ENCODE assay signal across 16 cellular contexts in genomic region chr2:212078103-212078502, GRCh38.
DNase-seq lines count a peak whose midpoint lies in the region; ATAC-seq and TF ChIP-seq lines count a peak whose summit lies in the region.
"Had no signal": no experiment of that assay in that cellular context is flagged by ENCODE, and none has a peak within 500 bp of the region (broad histone marks: within the 10 kb centered on the region; RNA-seq: fewer than 3 reads in every experiment).

No MANE protein-coding gene starts in this region.

- no peaks in the 10 kb centered on the region for H3K36me3 Mint-ChIP-seq in CD4-positive, alpha-beta memory T cell

- no peaks in the 10 kb centered on the region for H4K20me1 ChIP-seq in OCI-LY3 (ENCODE audit: insufficient read depth, low read length)
- H4K20me1 ChIP-seq: BLaER1 treated with 17β-estradiol and CSF1 and Interleukin-3, amounts not matched to agents 10 nM and 100 nM had no signal

- ATAC-seq in GM19397 (IDR thresholded peaks at IDR 0.05; ENCODE audit: unreplicated experiment) (peak; percentile 61), HG03060 (IDR thresholded peaks at IDR 0.05; ENCODE audit: low read depth, unreplicated experiment) (peak; percentile 52)
- ATAC-seq: left cardiac atrium; stimulated activated naive CD8-positive, alpha-beta T cell treated with anti-CD3 and anti-CD28 coated beads, Interleukin-15, amount 100 ng/mL, for 72 hours had no signal

- H2AFZ ChIP-seq in OCI-LY3 (ENCODE audit: low read depth, low read length), result peak overlapping the region; percentile 35; the same call in 1 of the 2 replicates

- CTCF ChIA-PET in CD4-positive, alpha-beta memory T cell (lab: Charles Lee; ENCODE audit: partially characterized antibody), result no interaction called here

- H3K27ac ChIP-seq in OCI-LY3 (ENCODE audit: low read length) (no peak overlapping the region), uterus (no peak overlapping the region)
- H3K27ac ChIP-seq in CD4-positive, alpha-beta memory T cell (ENCODE audit: low read depth, low read length), result no peak overlapping the region
- H3K27ac ChIP-seq: BLaER1 treated with 17β-estradiol and CSF1 and Interleukin-3, amounts not matched to agents 10 nM and 100 nM; neutrophil; SJSA1 had no signal

- H3K4me1 ChIP-seq in OCI-LY3 (ENCODE audit: low read length) (peaks cover 12% of the 10 kb centered on the region; the same call in 1 of the 2 replicates), uterus (no peaks in the 10 kb centered on the region)
- H3K4me1 ChIP-seq in CD4-positive, alpha-beta memory T cell (ENCODE audit: insufficient read depth, low read length), result no peaks in the 10 kb centered on the region
- H3K4me1 ChIP-seq: SJSA1 had no signal

- POLR2A ChIA-PET in CD4-positive, alpha-beta memory T cell (lab: Charles Lee; ENCODE audit: partially characterized antibody), result no interaction called here

- peak overlapping the region in 1 of 8 donors; percentile 26 for H3K4me3 Mint-ChIP-seq in CD4-positive, alpha-beta memory T cell
- H3K4me3 Mint-ChIP-seq: stimulated activated naive CD8-positive, alpha-beta T cell treated with anti-CD3 and anti-CD28 coated beads, Interleukin-15, amount 100 ng/mL, for 72 hours had no signal

- peak overlapping the region; percentile 51 for H3K4me2 ChIP-seq in OCI-LY3 (ENCODE audit: low read length)
- H3K4me2 ChIP-seq: BLaER1 treated with 17β-estradiol and CSF1 and Interleukin-3, amounts not matched to agents 10 nM and 100 nM had no signal

- H3K27me3 ChIP-seq in OCI-LY3 (ENCODE audit: low read depth, low read length) (no peaks in the 10 kb centered on the region), uterus (no peaks in the 10 kb centered on the region)
- no peaks in the 10 kb centered on the region for H3K27me3 ChIP-seq in CD4-positive, alpha-beta memory T cell (ENCODE audit: insufficient read depth, low read length)
- H3K27me3 ChIP-seq: BLaER1 treated with 17β-estradiol and CSF1 and Interleukin-3, amounts not matched to agents 10 nM and 100 nM; neutrophil; SJSA1 had no signal

- H3K27me3 Mint-ChIP-seq in CD4-positive, alpha-beta memory T cell, result no peaks in the 10 kb centered on the region
- H3K27me3 Mint-ChIP-seq: stimulated activated naive CD8-positive, alpha-beta T cell treated with anti-CD3 and anti-CD28 coated beads, Interleukin-15, amount 100 ng/mL, for 72 hours had no signal

- intact Hi-C loops in CD4-positive, alpha-beta memory T cell (cut with micrococcal nuclease), result no loop called here
- intact Hi-C loops in uterus (cut with DNase I; ENCODE audit: low total_unique reads), result no loop called here

- TF ChIP-seq POLR2A in uterus (IDR thresholded peaks at IDR 0.05), result no peak

- peak; percentile 15 for DNase-seq in GM13977 (ENCODE audit: low spot score)
- DNase-seq in CD4-positive, alpha-beta memory T cell, result no peak
- no peak for DNase-seq in OCI-M2 (lab: John Stamatoyannopoulos, UW; ENCODE audit: unreplicated experiment)
- no peak for DNase-seq in epidermal melanocyte (ENCODE audit: insufficient read length, low spot score)
- no peak for DNase-seq in uterus
- DNase-seq: activated CD4-positive, alpha-beta T cell treated with anti-CD3 and anti-CD28 coated beads for 1 hour; foreskin fibroblast; left cardiac atrium; NCI-H446 treated with DMSO at 0.1 percent for 48 hours; stimulated activated naive CD8-positive, alpha-beta T cell treated with anti-CD3 and anti-CD28 coated beads, Interleukin-15, amount 100 ng/mL, for 72 hours had no signal

- peak overlapping the region; percentile 34 for H3K9ac ChIP-seq in OCI-LY3 (ENCODE audit: low read length)
- H3K9ac ChIP-seq: BLaER1 treated with 17β-estradiol and CSF1 and Interleukin-3, amounts not matched to agents 10 nM and 100 nM had no signal

- TF ChIP-seq CTCF in GM13977 (IDR thresholded peaks at IDR 0.05; ENCODE audit: extremely low read depth, insufficient read depth, missing control alignments), result no peak
- no peak for TF ChIP-seq CTCF in OCI-LY3 (IDR thresholded peaks at IDR 0.05; ENCODE audit: low read depth, low read length)
- no peak for TF ChIP-seq CTCF in uterus (IDR thresholded peaks at IDR 0.05)

- in situ Hi-C loops in GM13977 (cut with MboI; ENCODE audit: low pct_unique_long_range_greater_than_20kb, low sequenced_read_pairs, unreplicated experiment), result no loop called here

- no peaks in the 10 kb centered on the region for H3K79me2 ChIP-seq in OCI-LY3 (ENCODE audit: low read length)

- peak overlapping the region in 1 of 7 donors; percentile 19 for H3K27ac Mint-ChIP-seq in CD4-positive, alpha-beta memory T cell
- H3K27ac Mint-ChIP-seq: stimulated activated naive CD8-positive, alpha-beta T cell treated with anti-CD3 and anti-CD28 coated beads, Interleukin-15, amount 100 ng/mL, for 72 hours had no signal

- H3K9me3 ChIP-seq in OCI-LY3 (ENCODE audit: insufficient read depth, low read length) (no peaks in the 10 kb centered on the region), uterus (no peaks in the 10 kb centered on the region)
- H3K9me3 ChIP-seq in CD4-positive, alpha-beta memory T cell (ENCODE audit: control insufficient read depth in 1 of 2, low read length in 2 of 2), result no peaks in the 10 kb centered on the region
- H3K9me3 ChIP-seq: BLaER1 treated with 17β-estradiol and CSF1 and Interleukin-3, amounts not matched to agents 10 nM and 100 nM; neutrophil; SJSA1 had no signal

- H3K9me3 Mint-ChIP-seq in CD4-positive, alpha-beta memory T cell, result peaks cover 0 to 7% (median 0%) of the 10 kb centered on the region in 8 donors

- H3K4me3 ChIP-seq in OCI-LY3 (ENCODE audit: low read length) (peak overlapping the region; percentile 69), uterus (no peak overlapping the region)
- H3K4me3 ChIP-seq in CD4-positive, alpha-beta memory T cell (ENCODE audit: low read length in 2 of 2), result no peak overlapping the region
- H3K4me3 ChIP-seq: BLaER1 treated with 17β-estradiol and CSF1 and Interleukin-3, amounts not matched to agents 10 nM and 100 nM; SJSA1 had no signal

- no peaks in the 10 kb centered on the region for H3K36me3 ChIP-seq in OCI-LY3 (replicated peaks; ENCODE audit: low read depth, low read length)
- no peaks in the 10 kb centered on the region for H3K36me3 ChIP-seq in CD4-positive, alpha-beta memory T cell (ENCODE audit: insufficient read depth, low read length)
- H3K36me3 ChIP-seq in uterus, result no peaks in the 10 kb centered on the region
- H3K36me3 ChIP-seq: BLaER1 treated with 17β-estradiol and CSF1 and Interleukin-3, amounts not matched to agents 10 nM and 100 nM; neutrophil; SJSA1 had no signal

- no peaks in the 10 kb centered on the region for H3K4me1 Mint-ChIP-seq in CD4-positive, alpha-beta memory T cell
- H3K4me1 Mint-ChIP-seq: stimulated activated naive CD8-positive, alpha-beta T cell treated with anti-CD3 and anti-CD28 coated beads, Interleukin-15, amount 100 ng/mL, for 72 hours had no signal
